In genomic region chr5:38149815-38150195, GRCh38 we compare ENCODE assay signal across 17 cellular contexts.
A peak's percentile ranks its signal among the peaks of the same experiment; 100 is the strongest.
DNase-seq lines count a peak whose midpoint lies in the region; ATAC-seq lines count a peak whose summit lies in the region.
"Had no signal": no experiment of that assay in that cellular context is flagged by ENCODE, and none has a peak within 500 bp of the region (broad histone marks: within the 10 kb centered on the region; RNA-seq: fewer than 3 reads in every experiment).

No MANE protein-coding gene starts in this region.

- no peaks in the 10 kb centered on the region for H3K4me1 Mint-ChIP-seq in stimulated activated effector memory CD8-positive, alpha-beta T cell treated with anti-CD3 and anti-CD28 coated beads, Interleukin-12 subunit alpha, Interleukin-12 subunit beta, amount 100 ng/mL, for 72 hours
- H3K4me1 Mint-ChIP-seq: CD14-positive monocyte; CD4-positive, alpha-beta memory T cell; CD4-positive, CD25-positive, alpha-beta regulatory T cell; CD8-positive, alpha-beta memory T cell had no signal

- H3K4me3 Mint-ChIP-seq in stimulated activated effector memory CD8-positive, alpha-beta T cell treated with anti-CD3 and anti-CD28 coated beads, Interleukin-12 subunit alpha, Interleukin-12 subunit beta, amount 100 ng/mL, for 72 hours: no peak overlapping the region
- H3K4me3 Mint-ChIP-seq: CD14-positive monocyte; CD4-positive, alpha-beta memory T cell; CD8-positive, alpha-beta memory T cell had no signal

- no peak overlapping the region for H3K27ac Mint-ChIP-seq in stimulated activated effector memory CD8-positive, alpha-beta T cell treated with anti-CD3 and anti-CD28 coated beads, Interleukin-12 subunit alpha, Interleukin-12 subunit beta, amount 100 ng/mL, for 72 hours
- H3K27ac Mint-ChIP-seq: CD4-positive, alpha-beta memory T cell; CD4-positive, CD25-positive, alpha-beta regulatory T cell; CD8-positive, alpha-beta memory T cell had no signal

- DNase-seq in COLO829 (ENCODE audit: low spot score) (peak; percentile 31), RPMI7951 (ENCODE audit: low read depth) (peak; percentile 12), foreskin melanocyte (peak; percentile 70), Right ventricle myocardium inferior (ENCODE audit: missing footprints) (no peak)
- DNase-seq in stimulated activated effector memory CD8-positive, alpha-beta T cell treated with anti-CD3 and anti-CD28 coated beads, Interleukin-12 subunit alpha, Interleukin-12 subunit beta, amount 100 ng/mL, for 72 hours (ENCODE audit: low spot score in 2 of 2): no peak
- DNase-seq: 8988T; ACHN; BE2C; C1 segment of cervical spinal cord; Caco-2; Calu3; CD4-positive, alpha-beta memory T cell; CD4-positive, CD25-positive, alpha-beta regulatory T cell; CD8-positive, alpha-beta memory T cell; DMS79 treated with DMSO at 0.1 percent for 48 hours had no signal

- intact Hi-C loops in Right ventricle myocardium inferior (cut with DNase I): no loop called here

- no peaks in the 10 kb centered on the region for H3K36me3 Mint-ChIP-seq in stimulated activated effector memory CD8-positive, alpha-beta T cell treated with anti-CD3 and anti-CD28 coated beads, Interleukin-12 subunit alpha, Interleukin-12 subunit beta, amount 100 ng/mL, for 72 hours
- H3K36me3 Mint-ChIP-seq: CD14-positive monocyte; CD4-positive, alpha-beta memory T cell; CD4-positive, CD25-positive, alpha-beta regulatory T cell; CD8-positive, alpha-beta memory T cell had no signal

- no peak for ATAC-seq in Right ventricle myocardium inferior
- ATAC-seq in stimulated activated effector memory CD8-positive, alpha-beta T cell treated with anti-CD3 and anti-CD28 coated beads, Interleukin-12 subunit alpha, Interleukin-12 subunit beta, amount 100 ng/mL, for 72 hours: no peak
- ATAC-seq: GM12878 had no signal

- H3K9me3 Mint-ChIP-seq in stimulated activated effector memory CD8-positive, alpha-beta T cell treated with anti-CD3 and anti-CD28 coated beads, Interleukin-12 subunit alpha, Interleukin-12 subunit beta, amount 100 ng/mL, for 72 hours: no peaks in the 10 kb centered on the region
- H3K9me3 Mint-ChIP-seq: CD4-positive, alpha-beta memory T cell had no signal

Comparison
In these comparisons a context has a peak if more than half of its experiments do, and no peak if none do; other contexts are left out.
1. DNase-seq: peak in COLO829 (single experiment), RPMI7951 (single experiment) and foreskin melanocyte (single experiment); none in Right ventricle myocardium inferior (single experiment) and stimulated activated effector memory CD8-positive, alpha-beta T cell treated with anti-CD3 and anti-CD28 coated beads, Interleukin-12 subunit alpha, Interleukin-12 subunit beta, amount 100 ng/mL, for 72 hours (0 of 2).